9 cellular contexts compared by ENCODE assay signal in the genomic region with DNA sequence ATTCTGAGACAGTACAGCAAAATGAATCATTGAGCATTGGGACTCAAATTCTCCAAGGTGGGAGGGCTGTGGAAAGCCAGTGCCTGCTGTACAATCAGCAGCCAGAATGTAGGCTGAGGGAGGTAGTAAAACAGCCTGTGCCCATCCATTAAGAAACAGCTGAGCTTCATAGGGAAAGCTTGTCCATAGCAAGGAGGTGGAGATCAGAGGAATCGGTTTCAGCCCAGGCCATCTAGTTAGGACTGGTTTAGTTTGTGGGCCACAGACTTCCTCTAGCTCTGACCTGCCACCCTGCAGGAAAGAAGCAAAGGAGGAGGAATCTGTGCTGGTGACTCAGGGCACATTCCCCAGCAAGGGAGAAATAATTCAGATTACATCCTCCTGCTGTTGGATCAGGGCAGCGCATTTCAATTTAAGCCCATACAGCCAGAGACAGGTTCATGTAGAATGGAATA.
DNase-seq lines count a peak whose midpoint lies in the region; ATAC-seq and TF ChIP-seq lines count a peak whose summit lies in the region.
"Had no signal": no experiment of that assay in that cellular context is flagged by ENCODE, and none has a peak within 500 bp of the region (broad histone marks: within the 10 kb centered on the region; RNA-seq: fewer than 3 reads in every experiment).

No MANE protein-coding gene starts in this region.

- H3K79me1 ChIP-seq in mesenchymal stem cell (replicated peaks; ENCODE audit: low read length, poor library complexity, severe bottlenecking), result peaks cover 17% of the 10 kb centered on the region

- H3K4me1 ChIP-seq in mesenchymal stem cell (ENCODE audit: control insufficient read depth, insufficient read depth, low read depth, low read length), result peaks cover 27% of the 10 kb centered on the region

- no peak overlapping the region for H3K4ac ChIP-seq in mesenchymal stem cell (ENCODE audit: low read depth in 1 of 2, low read length in 2 of 2)

- no peak overlapping the region for H2BK120ac ChIP-seq in mesenchymal stem cell (ENCODE audit: low read depth, low read length)

- no peak overlapping the region for H3K23ac ChIP-seq in mesenchymal stem cell (ENCODE audit: low read length in 2 of 2)

- peak overlapping the region; percentile 65 for H4K91ac ChIP-seq in mesenchymal stem cell (ENCODE audit: low read length)

- H3K18ac ChIP-seq in mesenchymal stem cell (ENCODE audit: low read depth in 1 of 2, low read length in 2 of 2), result peak overlapping the region; percentile 72 to 73

- no peak overlapping the region for H3K4me2 ChIP-seq in mesenchymal stem cell (ENCODE audit: low read length, poor library complexity, severe bottlenecking)

- H2BK15ac ChIP-seq in mesenchymal stem cell (ENCODE audit: low read depth, poor library complexity, severe bottlenecking), result peak overlapping the region; percentile 90

- no peaks in the 10 kb centered on the region for H3K9me3 ChIP-seq in mesenchymal stem cell (ENCODE audit: control insufficient read depth, low read length)

- H3K36me3 Mint-ChIP-seq in chondrocyte (ENCODE audit: low read depth), result no peaks in the 10 kb centered on the region
- no peaks in the 10 kb centered on the region for H3K36me3 Mint-ChIP-seq in activated T-cell treated with anti-CD3 and anti-CD28 coated beads, Interleukin-2, amount 50 U/mL, for 4 hours (ENCODE audit: insufficient read depth)

- H3K4me1 Mint-ChIP-seq in chondrocyte (ENCODE audit: low read depth), result peaks cover 48% of the 10 kb centered on the region
- H3K4me1 Mint-ChIP-seq in activated T-cell treated with anti-CD3 and anti-CD28 coated beads, Interleukin-2, amount 50 U/mL, for 4 hours (ENCODE audit: low read depth), result peaks cover 12% of the 10 kb centered on the region

- peak overlapping the region; percentile 78 for H3K27ac ChIP-seq in mesenchymal stem cell (ENCODE audit: low read length, poor library complexity, severe bottlenecking)

- peak overlapping the region; percentile 21 for H3K4me3 Mint-ChIP-seq in chondrocyte (ENCODE audit: unreplicated experiment)
- no peak overlapping the region for H3K4me3 Mint-ChIP-seq in activated T-cell treated with anti-CD3 and anti-CD28 coated beads, Interleukin-2, amount 50 U/mL, for 4 hours

- H3K27ac Mint-ChIP-seq in chondrocyte (ENCODE audit: unreplicated experiment), result peak overlapping the region; percentile 96

- WGBS in mesenchymal stem cell, result 47% methylated on average over 2 of the region's 2 CpGs

- H3K27me3 Mint-ChIP-seq in chondrocyte (ENCODE audit: low read depth), result no peaks in the 10 kb centered on the region
- peaks cover 3% of the 10 kb centered on the region for H3K27me3 Mint-ChIP-seq in activated T-cell treated with anti-CD3 and anti-CD28 coated beads, Interleukin-2, amount 50 U/mL, for 4 hours (ENCODE audit: low read depth)

- H3K36me3 ChIP-seq in mesenchymal stem cell (ENCODE audit: control insufficient read depth in 1 of 2, insufficient read depth in 2 of 2, low read depth in 1 of 2, low read length in 2 of 2), result no peaks in the 10 kb centered on the region

- peak; percentile 78 for TF ChIP-seq CTCF in chondrocyte (IDR thresholded peaks at IDR 0.05)

- no peak overlapping the region for H2AK5ac ChIP-seq in mesenchymal stem cell (ENCODE audit: low read length, severe bottlenecking)

- DNase-seq in A172 (ENCODE audit: low spot score) (peak; percentile 65), LHCN-M2 (ENCODE audit: low read depth) (peak; percentile 94), chondrocyte (ENCODE audit: low spot score) (no peak), mesenchymal stem cell (peak; percentile 75)
- no peak for DNase-seq in activated T-cell treated with anti-CD3 and anti-CD28 coated beads, Interleukin-2, amount 50 U/mL, for 4 hours
- DNase-seq in stimulated activated CD4-positive, alpha-beta T cell treated with anti-CD3 and anti-CD28 coated beads, Interleukin-4, amount 100 ng/mL, for 4 hours, result no peak
- DNase-seq: dermis blood vessel endothelial cell had no signal

- H3K14ac ChIP-seq in mesenchymal stem cell (ENCODE audit: low read length in 2 of 2), result no peak overlapping the region

- ATAC-seq in GM21390 (IDR thresholded peaks at IDR 0.05; ENCODE audit: unreplicated experiment) (no peak), HG03460 (IDR thresholded peaks at IDR 0.05; ENCODE audit: unreplicated experiment) (no peak)
- no peak for ATAC-seq in activated T-cell treated with anti-CD3 and anti-CD28 coated beads, Interleukin-2, amount 50 U/mL, for 4 hours

- H3K27me3 ChIP-seq in mesenchymal stem cell (ENCODE audit: control insufficient read depth in 1 of 2, insufficient read depth in 1 of 2, low read length in 2 of 2), result no peaks in the 10 kb centered on the region

- no peak overlapping the region for H2BK12ac ChIP-seq in mesenchymal stem cell (ENCODE audit: low read length in 2 of 2)

- no peak overlapping the region for H4K8ac ChIP-seq in mesenchymal stem cell (ENCODE audit: low read length)

- H3K9me3 Mint-ChIP-seq in chondrocyte (ENCODE audit: low read depth), result no peaks in the 10 kb centered on the region
- no peaks in the 10 kb centered on the region for H3K9me3 Mint-ChIP-seq in activated T-cell treated with anti-CD3 and anti-CD28 coated beads, Interleukin-2, amount 50 U/mL, for 4 hours

- peak overlapping the region in 1 of 2 experiments; percentile 17 for H3K4me3 ChIP-seq in mesenchymal stem cell (ENCODE audit: insufficient read depth in 1 of 2, low read depth in 1 of 2, low read length in 2 of 2)

- no peak overlapping the region for H2BK5ac ChIP-seq in mesenchymal stem cell (ENCODE audit: low read depth, low read length, poor library complexity, severe bottlenecking)

- H2AFZ ChIP-seq in mesenchymal stem cell (ENCODE audit: low read depth, low read length), result no peak overlapping the region

- H3K9ac ChIP-seq in mesenchymal stem cell (ENCODE audit: low read length), result peak overlapping the region; percentile 45

Comparison
In these comparisons a context has a peak if more than half of its experiments do, and no peak if none do; other contexts are left out.
1. DNase-seq: peak in A172 (single experiment), LHCN-M2 (single experiment) and mesenchymal stem cell (single experiment); none in chondrocyte (single experiment), activated T-cell treated with anti-CD3 and anti-CD28 coated beads, Interleukin-2, amount 50 U/mL, for 4 hours (single experiment) and stimulated activated CD4-positive, alpha-beta T cell treated with anti-CD3 and anti-CD28 coated beads, Interleukin-4, amount 100 ng/mL, for 4 hours (0 of 2).